In genomic region chr7:37113661-37114355, GRCh38 we compare ENCODE assay signal across 21 cellular contexts.
A peak's percentile ranks its signal among the peaks of the same experiment; 100 is the strongest.
DNase-seq lines count a peak whose midpoint lies in the region; ATAC-seq and TF ChIP-seq lines count a peak whose summit lies in the region.
"Had no signal": no experiment of that assay in that cellular context is flagged by ENCODE, and none has a peak within 500 bp of the region (broad histone marks: within the 10 kb centered on the region; RNA-seq: fewer than 3 reads in every experiment).

No MANE protein-coding gene starts in this region.

- peaks cover 24% of the 10 kb centered on the region for H3K36me3 Mint-ChIP-seq in endothelial cell (ENCODE audit: low read depth, unreplicated experiment)

- intact Hi-C loops in mammary epithelial cell (cut with micrococcal nuclease) (no loop called here), breast epithelium (cut with DNase I; ENCODE audit: low total_unique reads) (no loop called here)

- dilution Hi-C loops in mammary epithelial cell (cut with HindIII; ENCODE audit: low sequenced_read_pairs): no loop called here

- H3K36me3 ChIP-seq in mammary epithelial cell (ENCODE audit: insufficient read depth, low read length) (no peaks in the 10 kb centered on the region), breast epithelium (no peaks in the 10 kb centered on the region), adipocyte (ENCODE audit: control insufficient read depth, insufficient read depth, low read length, severe bottlenecking) (no peaks in the 10 kb centered on the region)
- H3K36me3 ChIP-seq: suprapubic skin had no signal

- H3K4me3 ChIP-seq in mammary epithelial cell (replicated peaks in 1 of 3; ENCODE audit: insufficient read depth in 1 of 3, low read depth in 2 of 3, low read length in 3 of 3) (no peak overlapping the region), breast epithelium (no peak overlapping the region), adipocyte (ENCODE audit: low read length) (no peak overlapping the region)
- H3K4me3 ChIP-seq: suprapubic skin had no signal

- TF ChIP-seq CTCF in mammary epithelial cell (conservative IDR thresholded peaks at IDR 0.05 in 1 of 2, IDR thresholded peaks at IDR 0.05 in 1 of 2; ENCODE audit: extremely low read depth in 1 of 2, insufficient read depth in 1 of 2, low read depth in 1 of 2, low read length in 2 of 2): no peak
- no peak for TF ChIP-seq CTCF in breast epithelium (IDR thresholded peaks at IDR 0.05)
- TF ChIP-seq CTCF in endothelial cell (IDR thresholded peaks at IDR 0.05; ENCODE audit: unreplicated experiment): no peak

- peaks cover 8% of the 10 kb centered on the region for H3K27me3 Mint-ChIP-seq in endothelial cell (ENCODE audit: unreplicated experiment)
- H3K27me3 Mint-ChIP-seq: activated CD8-positive, alpha-beta memory T cell treated with anti-CD3 and anti-CD28 coated beads, Interleukin-2, amount 10 ng/mL, durations not matched to agents 7 days and 5 days had no signal

- no peak for ATAC-seq in GM18502 (IDR thresholded peaks at IDR 0.05; ENCODE audit: poor library complexity, unreplicated experiment)
- no peak for ATAC-seq in HG02981 (IDR thresholded peaks at IDR 0.05; ENCODE audit: unreplicated experiment)
- ATAC-seq: activated CD8-positive, alpha-beta memory T cell treated with anti-CD3 and anti-CD28 coated beads, Interleukin-2, amount 10 ng/mL, durations not matched to agents 7 days and 5 days; HCT116; HepG2; left colon had no signal

- peak; percentile 75 for DNase-seq in mammary epithelial cell
- DNase-seq in breast epithelium (ENCODE audit: low spot score in 2 of 2): no peak
- DNase-seq in adipocyte (ENCODE audit: low read depth): peak; percentile 9
- DNase-seq in fibroblast of gingiva (ENCODE audit: low read depth): peak; percentile 16
- DNase-seq in endothelial cell (ENCODE audit: low spot score): no peak
- DNase-seq: activated CD8-positive, alpha-beta memory T cell treated with anti-CD3 and anti-CD28 coated beads, Interleukin-2, amount 10 ng/mL, durations not matched to agents 7 days and 5 days; activated effector memory CD4-positive, alpha-beta T cell treated with Interleukin-2 at 50 U/mL for 16 hours; cortex of kidney; left colon; mesendoderm; NCI-H1048; NCI-H187; NCI-H2171 treated with DMSO at 0.1 percent for 48 hours; NCI-H526 treated with DMSO at 0.1 percent for 48 hours; T-helper 1 cell had no signal

- no peaks in the 10 kb centered on the region for H3K27me3 ChIP-seq in mammary epithelial cell (ENCODE audit: insufficient read depth, low read length)
- H3K27me3 ChIP-seq in breast epithelium: no peaks in the 10 kb centered on the region
- no peaks in the 10 kb centered on the region for H3K27me3 ChIP-seq in adipocyte (replicated peaks; ENCODE audit: control insufficient read depth, insufficient read depth, low read length)
- H3K27me3 ChIP-seq: suprapubic skin had no signal

- peaks cover 5% of the 10 kb centered on the region for H3K4me1 ChIP-seq in mammary epithelial cell (ENCODE audit: insufficient read depth, low read length)
- H3K4me1 ChIP-seq in breast epithelium: no peaks in the 10 kb centered on the region
- H3K4me1 ChIP-seq in adipocyte (ENCODE audit: control insufficient read depth, insufficient read depth, low read length): no peaks in the 10 kb centered on the region
- H3K4me1 ChIP-seq: suprapubic skin had no signal

- 91% methylated on average over 6 of the region's 6 CpGs for WGBS in mammary epithelial cell (ENCODE audit: low coverage, missing lambda C conversion rate)

- H3K4me3 Mint-ChIP-seq in endothelial cell (ENCODE audit: unreplicated experiment): no peak overlapping the region
- H3K4me3 Mint-ChIP-seq: activated CD8-positive, alpha-beta memory T cell treated with anti-CD3 and anti-CD28 coated beads, Interleukin-2, amount 10 ng/mL, durations not matched to agents 7 days and 5 days; CD14-positive monocyte had no signal

- BruUV-seq in mammary epithelial cell (replicated peaks; lab: Mats Ljungman, UMichigan): no TSS peak

- no peaks in the 10 kb centered on the region for H4K20me1 ChIP-seq in mammary epithelial cell (ENCODE audit: insufficient read depth, low read length)

- no peak overlapping the region for H3K4me2 ChIP-seq in mammary epithelial cell (ENCODE audit: insufficient read depth, low read depth, low read length)

- H3K79me2 ChIP-seq in mammary epithelial cell (ENCODE audit: insufficient read depth, low read length): no peaks in the 10 kb centered on the region

- TF ChIP-seq POLR2A in breast epithelium (IDR thresholded peaks at IDR 0.05): no peak

- H3K27ac Mint-ChIP-seq in endothelial cell (ENCODE audit: unreplicated experiment): no peak overlapping the region
- H3K27ac Mint-ChIP-seq: activated CD8-positive, alpha-beta memory T cell treated with anti-CD3 and anti-CD28 coated beads, Interleukin-2, amount 10 ng/mL, durations not matched to agents 7 days and 5 days had no signal

- H2AFZ ChIP-seq in mammary epithelial cell (ENCODE audit: low read depth, low read length): no peak overlapping the region

- H3K27ac ChIP-seq in mammary epithelial cell (ENCODE audit: insufficient read depth, low read depth, low read length): no peak overlapping the region
- H3K27ac ChIP-seq in breast epithelium: no peak overlapping the region
- H3K27ac ChIP-seq: suprapubic skin had no signal

- no peaks in the 10 kb centered on the region for H3K9me3 Mint-ChIP-seq in endothelial cell (ENCODE audit: unreplicated experiment)

- in situ Hi-C loops in mammary epithelial cell (cut with MboI; ENCODE audit: low sequenced_read_pairs in 2 of 2): no loop called here

- H3K9me3 ChIP-seq in mammary epithelial cell (replicated peaks; ENCODE audit: insufficient read depth, low read length) (no peaks in the 10 kb centered on the region), breast epithelium (no peaks in the 10 kb centered on the region), adipocyte (ENCODE audit: control insufficient read depth, low read length) (peaks cover 3% of the 10 kb centered on the region)
- H3K9me3 ChIP-seq: suprapubic skin had no signal

- H3K9ac ChIP-seq in mammary epithelial cell (ENCODE audit: insufficient read depth, low read length): no peak overlapping the region
- no peak overlapping the region for H3K9ac ChIP-seq in adipocyte (ENCODE audit: low read length)

- H3K4me1 Mint-ChIP-seq in endothelial cell (ENCODE audit: unreplicated experiment): peaks cover 17% of the 10 kb centered on the region

- CTCF ChIA-PET in mammary epithelial cell (lab: Charles Lee; ENCODE audit: low non-redundant PET): no interaction called here

Comparison
In these comparisons a context has a peak if more than half of its experiments do, and no peak if none do; other contexts are left out.
1. DNase-seq: peak in mammary epithelial cell (single experiment), adipocyte (single experiment) and fibroblast of gingiva (single experiment); none in breast epithelium (0 of 2) and endothelial cell (single experiment).